In genomic region chr6:119195204-119195603, GRCh38 we compare ENCODE assay signal across 25 cellular contexts.
DNase-seq lines count a peak whose midpoint lies in the region; ATAC-seq, FAIRE-seq and TF ChIP-seq lines count a peak whose summit lies in the region.
"Had no signal": no experiment of that assay in that cellular context is flagged by ENCODE, and none has a peak within 500 bp of the region (broad histone marks: within the 10 kb centered on the region; RNA-seq: fewer than 3 reads in every experiment).

No MANE protein-coding gene starts in this region.

- ATAC-seq in activated T-cell treated with anti-CD3 and anti-CD28 coated beads, Interleukin-2, amount 50 U/mL, for 72 hours (replicated peaks in 1 of 2), result no peak
- no peak for ATAC-seq in GM21576 (IDR thresholded peaks at IDR 0.05; ENCODE audit: unreplicated experiment)
- ATAC-seq: A549 had no signal

- no peak for TF ChIP-seq CTCF in VCaP (conservative IDR thresholded peaks at IDR 0.05)

- H3K27ac Mint-ChIP-seq in activated T-cell treated with anti-CD3 and anti-CD28 coated beads, Interleukin-2, amount 50 U/mL, for 72 hours, result peak overlapping the region; percentile 12
- H3K27ac Mint-ChIP-seq: CD4-positive, alpha-beta T cell had no signal

- H3K14ac ChIP-seq in mesenchymal stem cell (ENCODE audit: low read length in 2 of 2), result no peak overlapping the region

- H3K4me2 ChIP-seq in mesenchymal stem cell (ENCODE audit: low read length, poor library complexity, severe bottlenecking), result no peak overlapping the region
- H3K4me2 ChIP-seq: A549; BLaER1 treated with 17β-estradiol and CSF1 and Interleukin-3, amounts not matched to agents 10 nM and 100 nM had no signal

- H2BK12ac ChIP-seq in mesenchymal stem cell (ENCODE audit: low read length in 2 of 2), result no peak overlapping the region

- no peak for DNase-seq in activated T-cell treated with anti-CD3 and anti-CD28 coated beads, Interleukin-2, amount 50 U/mL, for 72 hours
- DNase-seq in activated T-cell treated with anti-CD3 and anti-CD28 coated beads for 4 hours (no peak), mesenchymal stem cell (no peak), retina (peak; percentile 62), H54 (ENCODE audit: insufficient read length, low spot score) (no peak), DMS 273 treated with DMSO at 0.1 percent for 48 hours (lab: John Stamatoyannopoulos, UW) (no peak)
- DNase-seq: 8988T; ACHN; AML-193; Calu3; CD4-positive, alpha-beta T cell; CD8-positive, alpha-beta memory T cell; COR-L47; DMS153; DND-41; GOT3; H7; HCEC 1CT had no signal

- H3K79me1 ChIP-seq in mesenchymal stem cell (replicated peaks; ENCODE audit: low read length, poor library complexity, severe bottlenecking), result peaks cover under 1% of the 10 kb centered on the region

- H3K4me1 Mint-ChIP-seq in activated T-cell treated with anti-CD3 and anti-CD28 coated beads, Interleukin-2, amount 50 U/mL, for 72 hours (ENCODE audit: low read depth), result no peaks in the 10 kb centered on the region
- H3K4me1 Mint-ChIP-seq: CD14-positive monocyte had no signal

- H3K9me3 ChIP-seq in mesenchymal stem cell (ENCODE audit: control insufficient read depth, low read length), result no peaks in the 10 kb centered on the region
- H3K9me3 ChIP-seq: A549; BE2C; BLaER1 treated with 17β-estradiol and CSF1 and Interleukin-3, amounts not matched to agents 10 nM and 100 nM had no signal

- no peak overlapping the region for H2AK5ac ChIP-seq in mesenchymal stem cell (ENCODE audit: low read length, severe bottlenecking)

- H4K8ac ChIP-seq in mesenchymal stem cell (ENCODE audit: low read length), result no peak overlapping the region

- H3K27ac ChIP-seq in VCaP (peak overlapping the region; percentile 54), mesenchymal stem cell (ENCODE audit: low read length, poor library complexity, severe bottlenecking) (no peak overlapping the region)
- H3K27ac ChIP-seq: A549; BLaER1 treated with 17β-estradiol and CSF1 and Interleukin-3, amounts not matched to agents 10 nM and 100 nM had no signal

- H3K36me3 ChIP-seq in mesenchymal stem cell (ENCODE audit: control insufficient read depth in 1 of 2, insufficient read depth in 2 of 2, low read depth in 1 of 2, low read length in 2 of 2), result peaks cover 0 to 86% of the 10 kb centered on the region in 2 experiments

- H3K36me3 Mint-ChIP-seq in activated T-cell treated with anti-CD3 and anti-CD28 coated beads, Interleukin-2, amount 50 U/mL, for 72 hours (ENCODE audit: insufficient read depth in 2 of 2), result no peaks in the 10 kb centered on the region

- H3K9ac ChIP-seq in mesenchymal stem cell (ENCODE audit: low read length), result no peak overlapping the region
- H3K9ac ChIP-seq: BLaER1 treated with 17β-estradiol and CSF1 and Interleukin-3, amounts not matched to agents 10 nM and 100 nM had no signal

- no peak for FAIRE-seq in H54 (lab: Jason Lieb, UNC)
- FAIRE-seq: A549, G401.6 had no signal

- H3K27me3 Mint-ChIP-seq in activated T-cell treated with anti-CD3 and anti-CD28 coated beads, Interleukin-2, amount 50 U/mL, for 72 hours (ENCODE audit: low read depth), result no peaks in the 10 kb centered on the region
- H3K27me3 Mint-ChIP-seq: CD4-positive, alpha-beta T cell; CD8-positive, alpha-beta memory T cell had no signal

- no peak overlapping the region for H2BK5ac ChIP-seq in mesenchymal stem cell (ENCODE audit: low read depth, low read length, poor library complexity, severe bottlenecking)

- H2AFZ ChIP-seq in mesenchymal stem cell (ENCODE audit: low read depth, low read length), result no peak overlapping the region

- H3K9me3 Mint-ChIP-seq in activated T-cell treated with anti-CD3 and anti-CD28 coated beads, Interleukin-2, amount 50 U/mL, for 72 hours, result no peaks in the 10 kb centered on the region
- H3K9me3 Mint-ChIP-seq: CD14-positive monocyte; CD4-positive, alpha-beta T cell; CD8-positive, alpha-beta memory T cell had no signal

- no peak overlapping the region for H3K4me3 ChIP-seq in mesenchymal stem cell (ENCODE audit: insufficient read depth in 1 of 2, low read depth in 1 of 2, low read length in 2 of 2)
- H3K4me3 ChIP-seq: A549; BLaER1 treated with 17β-estradiol and CSF1 and Interleukin-3, amounts not matched to agents 10 nM and 100 nM had no signal

- no peaks in the 10 kb centered on the region for H3K27me3 ChIP-seq in mesenchymal stem cell (ENCODE audit: control insufficient read depth in 1 of 2, insufficient read depth in 1 of 2, low read length in 2 of 2)
- H3K27me3 ChIP-seq: BE2C; BLaER1 treated with 17β-estradiol and CSF1 and Interleukin-3, amounts not matched to agents 10 nM and 100 nM had no signal

- no peak overlapping the region for H3K4me3 Mint-ChIP-seq in activated T-cell treated with anti-CD3 and anti-CD28 coated beads, Interleukin-2, amount 50 U/mL, for 72 hours
- H3K4me3 Mint-ChIP-seq: CD14-positive monocyte; CD4-positive, alpha-beta T cell; CD8-positive, alpha-beta memory T cell had no signal

- H2BK120ac ChIP-seq in mesenchymal stem cell (ENCODE audit: low read depth, low read length), result no peak overlapping the region

- no peak overlapping the region for H3K4ac ChIP-seq in mesenchymal stem cell (ENCODE audit: low read depth in 1 of 2, low read length in 2 of 2)

- H3K18ac ChIP-seq in mesenchymal stem cell (ENCODE audit: low read depth in 1 of 2, low read length in 2 of 2), result no peak overlapping the region

- WGBS in mesenchymal stem cell, result over 99% methylated on average over 2 of the region's 2 CpGs

- TF ChIP-seq POLR2A in H54 (IDR thresholded peaks at IDR 0.05; ENCODE audit: low read depth, low read length), result no peak

- peak overlapping the region in 1 of 2 experiments; percentile 11 for H3K23ac ChIP-seq in mesenchymal stem cell (ENCODE audit: low read length in 2 of 2)

- H4K91ac ChIP-seq in mesenchymal stem cell (ENCODE audit: low read length), result peak overlapping the region; percentile 15

- H3K4me1 ChIP-seq in mesenchymal stem cell (ENCODE audit: control insufficient read depth, insufficient read depth, low read depth, low read length), result peaks cover 2% of the 10 kb centered on the region
- H3K4me1 ChIP-seq: A549 had no signal

- no peak overlapping the region for H2BK15ac ChIP-seq in mesenchymal stem cell (ENCODE audit: low read depth, poor library complexity, severe bottlenecking)
